Comparison of ENCODE assay signal across 2 cellular contexts in genomic region chr5:14197056-14197455, GRCh38.
A peak's percentile ranks its signal among the peaks of the same experiment; 100 is the strongest.
TF ChIP-seq lines count a peak whose summit lies in the region.

No MANE protein-coding gene starts in this region.

TF ChIP-seq in IMR-90, 13 proteins besides CTCF, POLR2A, EP300 and RAD21:
- TF ChIP-seq CHD1 (IDR thresholded peaks at IDR 0.05; ENCODE audit: low read depth, low read length) = no peak
- no peak for TF ChIP-seq RFX5 (IDR thresholded peaks at IDR 0.05; ENCODE audit: low read depth, low read length)
- TF ChIP-seq MAFK (IDR thresholded peaks at IDR 0.05; ENCODE audit: low read depth, low read length) = no peak
TF ChIP-seq in IMR-90: peak in this region for 0.

TF ChIP-seq in neural cell, 6 proteins besides CTCF, POLR2A, EP300 and RAD21:
- TF ChIP-seq SMC3 (conservative IDR thresholded peaks at IDR 0.05; ENCODE audit: poor library complexity) = no peak
- no peak for TF ChIP-seq TAF1 (IDR thresholded peaks at IDR 0.05; ENCODE audit: low read depth)
- peak; percentile 27 for TF ChIP-seq POLR2AphosphoS5 (IDR thresholded peaks at IDR 0.05)
- TF ChIP-seq MXI1 (conservative IDR thresholded peaks at IDR 0.05; ENCODE audit: poor library complexity, severe bottlenecking) = no peak
